ENCODE assay signal across 9 cellular contexts in genomic region chr9:95055851-95056551, GRCh38.
A peak's percentile ranks its signal among the peaks of the same experiment; 100 is the strongest.
DNase-seq lines count a peak whose midpoint lies in the region; ATAC-seq and TF ChIP-seq lines count a peak whose summit lies in the region.
"Had no signal": no experiment of that assay in that cellular context is flagged by ENCODE, and none has a peak within 500 bp of the region (broad histone marks: within the 10 kb centered on the region; RNA-seq: fewer than 3 reads in every experiment).

No MANE protein-coding gene starts in this region.

- no peaks in the 10 kb centered on the region for H3K79me2 ChIP-seq in OCI-LY1 (ENCODE audit: insufficient read depth, low read length)

- no peaks in the 10 kb centered on the region for H3K9me2 ChIP-seq in OCI-LY1 (ENCODE audit: low read depth, low read length)

- H3K36me3 Mint-ChIP-seq in CD4-positive, alpha-beta T cell (ENCODE audit: low read depth): no peaks in the 10 kb centered on the region
- H3K36me3 Mint-ChIP-seq in CD8-positive, alpha-beta T cell: no peaks in the 10 kb centered on the region

- H4K91ac ChIP-seq in neuronal stem cell (ENCODE audit: low read depth, low read length, poor library complexity): no peak overlapping the region

- no peak overlapping the region for H3K23ac ChIP-seq in neuronal stem cell (ENCODE audit: low read depth, low read length, poor library complexity)

- H2BK120ac ChIP-seq in neuronal stem cell (ENCODE audit: low read depth, low read length): no peak overlapping the region

- H3K27ac Mint-ChIP-seq in CD4-positive, alpha-beta T cell: no peak overlapping the region
- no peak overlapping the region for H3K27ac Mint-ChIP-seq in CD8-positive, alpha-beta T cell
- H3K27ac Mint-ChIP-seq: stimulated activated naive B cell treated with anti-CD40 and anti-IgM and Interleukin-4, amounts not matched to agents 10 μg/mL and 1 μg/mL and 100 μg/mL, for 72 hours had no signal

- H3K9me3 ChIP-seq in OCI-LY1 (ENCODE audit: low read length): no peaks in the 10 kb centered on the region
- no peaks in the 10 kb centered on the region for H3K9me3 ChIP-seq in neuronal stem cell (replicated peaks in 1 of 2; ENCODE audit: control insufficient read depth in 2 of 2, insufficient read depth in 1 of 2, low read depth in 1 of 2, low read length in 2 of 2)
- H3K9me3 ChIP-seq in CD4-positive, alpha-beta T cell (ENCODE audit: control insufficient read depth, low read length): no peaks in the 10 kb centered on the region
- no peaks in the 10 kb centered on the region for H3K9me3 ChIP-seq in CD8-positive, alpha-beta T cell (ENCODE audit: low read length)

- DNase-seq in BJ (ENCODE audit: low read depth) (no peak), foreskin fibroblast (peak; percentile 46 to 72), neuronal stem cell (ENCODE audit: low spot score) (no peak), mucosa of gallbladder (ENCODE audit: low spot score) (no peak)
- DNase-seq in CD4-positive, alpha-beta T cell: no peak
- DNase-seq in activated effector memory CD4-positive, alpha-beta T cell treated with anti-CD3 and anti-CD28 coated beads, Interleukin-2, amount 50 U/mL, for 16 hours: no peak
- no peak for DNase-seq in CD8-positive, alpha-beta T cell
- DNase-seq: stimulated activated naive B cell treated with anti-CD40 and anti-IgM and Interleukin-4, amounts not matched to agents 10 μg/mL and 1 μg/mL and 100 μg/mL, for 72 hours had no signal

- no peak overlapping the region for H2BK15ac ChIP-seq in neuronal stem cell (ENCODE audit: low read length)

- ATAC-seq in CD4-positive, alpha-beta T cell (ENCODE audit: poor library complexity): no peak
- no peak for ATAC-seq in CD8-positive, alpha-beta T cell
- ATAC-seq: stimulated activated naive B cell treated with anti-CD40 and anti-IgM and Interleukin-4, amounts not matched to agents 10 μg/mL and 1 μg/mL and 100 μg/mL, for 72 hours had no signal

- H3K79me1 ChIP-seq in neuronal stem cell (ENCODE audit: low read depth, low read length): peaks cover 2% of the 10 kb centered on the region

- H3K36me3 ChIP-seq in BJ (ENCODE audit: control insufficient read depth, insufficient read depth, low read length) (peaks cover 5% of the 10 kb centered on the region), OCI-LY1 (ENCODE audit: insufficient read depth, low read length) (peaks cover 5% of the 10 kb centered on the region; the same call in 1 of the 2 replicates), neuronal stem cell (replicated peaks in 1 of 2; ENCODE audit: control insufficient read depth in 2 of 2, insufficient read depth in 2 of 2, low read length in 2 of 2) (peaks cover 0 to 7% of the 10 kb centered on the region in 2 donors)
- no peaks in the 10 kb centered on the region for H3K36me3 ChIP-seq in CD8-positive, alpha-beta T cell (ENCODE audit: insufficient read depth, low read length)

- H3K4me1 ChIP-seq in OCI-LY1 (ENCODE audit: insufficient read depth, low read length, severe bottlenecking) (peaks cover 32% of the 10 kb centered on the region), neuronal stem cell (ENCODE audit: control insufficient read depth in 2 of 2, insufficient read depth in 1 of 2, low read depth in 1 of 2, low read length in 2 of 2) (peaks cover 9 to 33% of the 10 kb centered on the region in 2 donors)
- no peaks in the 10 kb centered on the region for H3K4me1 ChIP-seq in CD8-positive, alpha-beta T cell (ENCODE audit: insufficient read depth, low read length)

- H2BK12ac ChIP-seq in neuronal stem cell (ENCODE audit: low read length): no peak overlapping the region

- peak overlapping the region; percentile 14; the same call in 1 of the 2 replicates for H3K4me2 ChIP-seq in OCI-LY1 (ENCODE audit: low read length)
- no peak overlapping the region for H3K4me2 ChIP-seq in neuronal stem cell (ENCODE audit: insufficient read depth, low read length, poor library complexity, severe bottlenecking)

- POLR2A ChIA-PET in BJ (lab: Charles Lee): no interaction called here
- POLR2A ChIA-PET in CD4-positive, alpha-beta T cell (lab: Charles Lee): no interaction called here
- POLR2A ChIA-PET in CD8-positive, alpha-beta T cell (lab: Charles Lee): no interaction called here

- CTCF ChIA-PET in BJ (lab: Yijun Ruan, JAX): no interaction called here
- CTCF ChIA-PET in CD4-positive, alpha-beta T cell (lab: Charles Lee): no interaction called here
- CTCF ChIA-PET in CD8-positive, alpha-beta T cell (lab: Charles Lee): no interaction called here

- H3F3A ChIP-seq in OCI-LY1 (ENCODE audit: insufficient read depth, low read length): no peaks in the 10 kb centered on the region; the same call in 1 of the 2 replicates

- TF ChIP-seq CTCF in BJ (IDR thresholded peaks at IDR 0.05; ENCODE audit: insufficient read depth, low read depth, low read length) (no peak), OCI-LY1 (IDR thresholded peaks at IDR 0.05; ENCODE audit: low read length) (no peak), foreskin fibroblast (IDR thresholded peaks at IDR 0.05; ENCODE audit: low read depth, low read length) (no peak)
- no peak for TF ChIP-seq CTCF in CD4-positive, alpha-beta T cell (IDR thresholded peaks at IDR 0.05)
- no peak for TF ChIP-seq CTCF in CD8-positive, alpha-beta T cell (IDR thresholded peaks at IDR 0.05)

- no peak overlapping the region for H3K14ac ChIP-seq in neuronal stem cell (ENCODE audit: low read length)

- H3K27ac ChIP-seq in OCI-LY1 (ENCODE audit: low read depth, low read length, poor library complexity, severe bottlenecking) (peak overlapping the region; percentile 57), neuronal stem cell (replicated peaks; ENCODE audit: low read length) (no peak overlapping the region)
- H3K27ac ChIP-seq in CD4-positive, alpha-beta T cell (ENCODE audit: low read depth, low read length): no peak overlapping the region
- H3K27ac ChIP-seq in CD8-positive, alpha-beta T cell (ENCODE audit: low read depth, low read length): no peak overlapping the region

- H3K27me3 Mint-ChIP-seq in CD4-positive, alpha-beta T cell: peaks cover 4% of the 10 kb centered on the region
- H3K27me3 Mint-ChIP-seq in CD8-positive, alpha-beta T cell (ENCODE audit: low read depth): peaks cover 5% of the 10 kb centered on the region
- H3K27me3 Mint-ChIP-seq: stimulated activated naive B cell treated with anti-CD40 and anti-IgM and Interleukin-4, amounts not matched to agents 10 μg/mL and 1 μg/mL and 100 μg/mL, for 72 hours had no signal

- no peak overlapping the region for H4K8ac ChIP-seq in neuronal stem cell (ENCODE audit: low read depth, low read length)

- H3K4me3 ChIP-seq in BJ (ENCODE audit: low read depth, low read length) (peak overlapping the region; percentile 18), OCI-LY1 (ENCODE audit: low read depth, low read length, poor library complexity, severe bottlenecking) (no peak overlapping the region), foreskin fibroblast (ENCODE audit: low read depth in 1 of 2, low read length in 2 of 2) (peak overlapping the region; percentile 12 to 30), neuronal stem cell (ENCODE audit: low read length in 2 of 2) (peak overlapping the region in 1 of 2 donors; percentile 12)
- no peak overlapping the region for H3K4me3 ChIP-seq in CD8-positive, alpha-beta T cell (ENCODE audit: low read depth, low read length)

- no peaks in the 10 kb centered on the region for H3K4me1 Mint-ChIP-seq in CD4-positive, alpha-beta T cell (ENCODE audit: low read depth)
- H3K4me1 Mint-ChIP-seq in CD8-positive, alpha-beta T cell (ENCODE audit: low read depth): no peaks in the 10 kb centered on the region

- H3K18ac ChIP-seq in neuronal stem cell (ENCODE audit: low read length): no peak overlapping the region

- whole genome bisulfite sequencing in neuronal stem cell (ENCODE audit: extremely low coverage in 2 of 2, insufficient read length in 2 of 2, insufficient replicate concordance in 1 of 2), 2 donors: no CpG with 5 or more reads among the region's 15 CpGs

- H3K27me3 ChIP-seq in BJ (ENCODE audit: control insufficient read depth, insufficient read depth, low read length) (no peaks in the 10 kb centered on the region), OCI-LY1 (ENCODE audit: insufficient read depth, low read length) (no peaks in the 10 kb centered on the region), neuronal stem cell (ENCODE audit: control insufficient read depth in 3 of 3, insufficient read depth in 3 of 3, low read depth in 1 of 3, low read length in 3 of 3) (no peaks in the 10 kb centered on the region)
- no peaks in the 10 kb centered on the region for H3K27me3 ChIP-seq in CD4-positive, alpha-beta T cell (ENCODE audit: control insufficient read depth, insufficient read depth, low read length)
- no peaks in the 10 kb centered on the region for H3K27me3 ChIP-seq in CD8-positive, alpha-beta T cell (ENCODE audit: insufficient read depth, low read length)

- intact Hi-C loops in CD4-positive, alpha-beta T cell (cut with DNase I, micrococcal nuclease): no loop called here
- intact Hi-C loops in CD8-positive, alpha-beta T cell (cut with DNase I, micrococcal nuclease): no loop called here

- H2AK5ac ChIP-seq in neuronal stem cell (ENCODE audit: low read depth, low read length): no peak overlapping the region

- no peak overlapping the region for H2BK5ac ChIP-seq in neuronal stem cell (ENCODE audit: low read length)

- H2AFZ ChIP-seq in OCI-LY1 (ENCODE audit: low read length) (no peak overlapping the region), neuronal stem cell (ENCODE audit: low read length) (peak overlapping the region; percentile 75)

- H3K4ac ChIP-seq in neuronal stem cell (ENCODE audit: low read length): no peak overlapping the region

- peaks cover 3% of the 10 kb centered on the region; the same call in 1 of the 2 replicates for H4K20me1 ChIP-seq in OCI-LY1 (ENCODE audit: insufficient read depth, low read length)

- no peak overlapping the region for H3K4me3 Mint-ChIP-seq in CD4-positive, alpha-beta T cell
- H3K4me3 Mint-ChIP-seq in CD8-positive, alpha-beta T cell: no peak overlapping the region
- H3K4me3 Mint-ChIP-seq: stimulated activated naive B cell treated with anti-CD40 and anti-IgM and Interleukin-4, amounts not matched to agents 10 μg/mL and 1 μg/mL and 100 μg/mL, for 72 hours had no signal

- H3K9me3 Mint-ChIP-seq in CD4-positive, alpha-beta T cell: no peaks in the 10 kb centered on the region
- H3K9me3 Mint-ChIP-seq in CD8-positive, alpha-beta T cell: no peaks in the 10 kb centered on the region
- H3K9me3 Mint-ChIP-seq: stimulated activated naive B cell treated with anti-CD40 and anti-IgM and Interleukin-4, amounts not matched to agents 10 μg/mL and 1 μg/mL and 100 μg/mL, for 72 hours had no signal

- H3K9ac ChIP-seq in OCI-LY1 (ENCODE audit: low read length): no peak overlapping the region; the same call in 1 of the 2 replicates
- H3K9ac ChIP-seq in neuronal stem cell (ENCODE audit: low read depth, low read length, poor library complexity): no peak overlapping the region

Comparison
In these comparisons a context has a peak if more than half of its experiments do, and no peak if none do; other contexts are left out.
1. DNase-seq: peak in foreskin fibroblast (2 of 2); none in BJ (single experiment), neuronal stem cell (single experiment), CD4-positive, alpha-beta T cell (0 of 10), activated effector memory CD4-positive, alpha-beta T cell treated with anti-CD3 and anti-CD28 coated beads, Interleukin-2, amount 50 U/mL, for 16 hours (single experiment), mucosa of gallbladder (single experiment) and CD8-positive, alpha-beta T cell (0 of 7).
2. H3K4me3 ChIP-seq: peak in BJ (single experiment) and foreskin fibroblast (2 of 2); none in OCI-LY1 (single experiment) and CD8-positive, alpha-beta T cell (single experiment).